ENCODE assay signal across 9 cellular contexts in the genomic region with DNA sequence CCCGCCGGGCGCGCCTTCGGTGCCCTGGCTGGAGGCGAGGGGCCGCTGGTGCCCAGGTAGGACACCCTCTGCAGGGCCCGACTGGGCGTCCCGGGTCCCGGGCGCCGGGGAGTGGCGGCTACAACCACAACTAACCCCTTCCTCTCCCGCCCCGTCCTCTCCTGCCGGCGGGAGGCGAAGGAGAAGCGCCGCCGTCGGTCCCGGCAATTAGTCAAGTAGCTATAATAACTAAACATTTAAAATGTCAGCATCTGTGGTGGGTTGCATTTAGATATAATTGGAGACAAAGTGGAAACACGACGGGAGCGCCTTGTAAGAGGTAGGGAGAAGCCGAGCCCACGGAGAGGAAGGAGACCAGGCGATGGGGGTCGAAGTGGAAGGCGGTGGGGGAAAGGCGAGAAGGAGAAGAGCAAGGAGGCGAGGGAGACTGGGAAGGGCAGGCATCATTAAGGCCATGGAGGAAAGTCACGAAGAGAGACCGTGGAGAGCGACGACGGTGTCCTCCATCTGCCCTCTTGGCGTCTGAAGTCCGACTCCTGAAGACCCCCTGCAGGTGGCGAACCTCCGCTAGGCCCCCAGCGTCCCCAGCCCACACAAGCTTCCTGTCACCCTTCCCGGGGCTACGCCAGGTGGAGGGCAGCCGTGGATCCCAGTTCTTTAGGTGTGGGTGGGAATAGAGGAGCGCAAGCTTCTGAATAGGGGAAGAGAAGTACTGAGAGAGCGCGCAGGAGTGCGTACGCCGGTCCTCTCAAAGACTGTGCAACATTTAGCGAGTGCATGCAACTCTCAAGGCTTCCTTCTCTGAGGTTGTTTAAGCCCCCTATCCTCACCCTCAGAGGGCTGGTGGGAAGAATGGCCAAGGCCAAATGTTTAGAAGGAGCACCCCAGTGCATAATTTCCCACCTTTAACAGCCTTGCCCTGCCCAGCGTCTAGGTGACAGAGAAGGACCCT. TPM values are rescaled to one million over a fixed set of nuclear protein-coding genes. Genes with fewer than 3 reads are reported as not detected.
A peak's percentile ranks its signal among the peaks of the same experiment; 100 is the strongest.
DNase-seq lines count a peak whose midpoint lies in the region; ATAC-seq, FAIRE-seq and TF ChIP-seq lines count a peak whose summit lies in the region.
"Had no signal": no experiment of that assay in that cellular context is flagged by ENCODE, and none has a peak within 500 bp of the region (broad histone marks: within the 10 kb centered on the region; RNA-seq: fewer than 3 reads in every experiment).

No MANE protein-coding gene starts in this region.

- H3K27me3 ChIP-seq in SJSA1 (replicated peaks) (peaks cover 9% of the 10 kb centered on the region), endothelial cell of umbilical vein (ENCODE audit: control insufficient read depth in 2 of 2, insufficient read depth in 2 of 2, low read length in 2 of 2) (peaks cover 48 to 57% of the 10 kb centered on the region in 2 experiments), psoas muscle (ENCODE audit: insufficient read depth in 3 of 3, low read length in 2 of 3) (peaks cover 0 to 53% (median 14%) of the 10 kb centered on the region in 3 donors)

- intact Hi-C loops in endothelial cell of umbilical vein (cut with micrococcal nuclease), result no loop called here
- intact Hi-C loops in psoas muscle (cut with DNase I), result loop anchor here in 1 of 2 donors (10.0 kb wide), 1 partner anchor 103 kb away; no protein-coding TSS in a partner anchor

- CTCF ChIA-PET in endothelial cell of umbilical vein (lab: Charles Lee), result interaction anchor here (0.9 to 1.6 kb wide), 3 partner anchors 26 to 73 kb away, joined by 3 to 4 read pairs (median 3); no protein-coding TSS in a partner anchor

- DNase-seq in ELF-1 (ENCODE audit: low read depth, low spot score) (peak; percentile 44), SJSA1 (ENCODE audit: low read depth in 1 of 2, low spot score in 2 of 2) (no peak), endothelial cell of umbilical vein (ENCODE audit: low read depth, low spot score) (no peak), psoas muscle (no peak), NCI-H187 (lab: John Stamatoyannopoulos, UW) (no peak), SHP77 (lab: John Stamatoyannopoulos, UW) (no peak)
- DNase-seq: activated gamma-delta T cell treated with Interleukin-2 at 50 U/mL for 16 hours had no signal

- H3K4me1 ChIP-seq in SJSA1 (replicated peaks) (peaks cover 40% of the 10 kb centered on the region), endothelial cell of umbilical vein (ENCODE audit: control insufficient read depth, extremely low read depth, insufficient read depth, low read length) (peaks cover 5% of the 10 kb centered on the region), psoas muscle (peaks cover 10% of the 10 kb centered on the region)

- WGBS in psoas muscle, 3 donors, result 4 to 6% (median 5%) methylated on average over 46 to 55 of the region's 55 CpGs

- BruUV-seq in endothelial cell of umbilical vein (replicated peaks; lab: Mats Ljungman, UMichigan), result no TSS peak

- H3K9me3 ChIP-seq in SJSA1 (replicated peaks) (no peaks in the 10 kb centered on the region), endothelial cell of umbilical vein (replicated peaks; ENCODE audit: control insufficient read depth, insufficient read depth, low read length) (no peaks in the 10 kb centered on the region), psoas muscle (no peaks in the 10 kb centered on the region)

- POLR2A ChIA-PET in endothelial cell of umbilical vein (lab: Charles Lee), result no interaction called here

- H3K79me2 ChIP-seq in endothelial cell of umbilical vein (ENCODE audit: control insufficient read depth, insufficient read depth, low read length), result no peaks in the 10 kb centered on the region

- no peaks in the 10 kb centered on the region for H3K9me1 ChIP-seq in endothelial cell of umbilical vein (replicated peaks; ENCODE audit: control insufficient read depth, extremely low read depth, insufficient read depth, low read length)

- H2AFZ ChIP-seq in endothelial cell of umbilical vein (ENCODE audit: low read depth, low read length), result no peak overlapping the region

- H3K27ac ChIP-seq in SJSA1, result no peak overlapping the region
- H3K27ac ChIP-seq in endothelial cell of umbilical vein (ENCODE audit: insufficient read depth, low read depth, low read length), result no peak overlapping the region
- H3K27ac ChIP-seq in psoas muscle, result no peak overlapping the region

- H3K36me3 ChIP-seq in SJSA1, result no peaks in the 10 kb centered on the region
- H3K36me3 ChIP-seq in endothelial cell of umbilical vein (ENCODE audit: control insufficient read depth in 2 of 2, extremely low read depth in 1 of 2, insufficient read depth in 2 of 2, low read length in 2 of 2), result no peaks in the 10 kb centered on the region
- no peaks in the 10 kb centered on the region for H3K36me3 ChIP-seq in psoas muscle (ENCODE audit: insufficient read depth in 1 of 2, low read depth in 1 of 2)

- no peak overlapping the region for H3K9ac ChIP-seq in endothelial cell of umbilical vein (replicated peaks; ENCODE audit: extremely low read depth, insufficient read depth, low read length)

- ATAC-seq in psoas muscle, result no peak
- ATAC-seq in HG02623 (IDR thresholded peaks at IDR 0.05; ENCODE audit: unreplicated experiment), result no peak
- ATAC-seq: Right ventricle myocardium inferior had no signal

- no peaks in the 10 kb centered on the region for H4K20me1 ChIP-seq in endothelial cell of umbilical vein (replicated peaks; ENCODE audit: control insufficient read depth, extremely low read depth, insufficient read depth, low read length)

- TF ChIP-seq POLR2A in endothelial cell of umbilical vein (IDR thresholded peaks at IDR 0.05; ENCODE audit: low read depth, low read length), result no peak

- peak overlapping the region; percentile 53 for H3K4me3 ChIP-seq in SJSA1
- no peak overlapping the region for H3K4me3 ChIP-seq in endothelial cell of umbilical vein (replicated peaks in 1 of 3; ENCODE audit: insufficient read depth in 1 of 3, low read depth in 1 of 3, low read length in 3 of 3)
- H3K4me3 ChIP-seq in psoas muscle, result peak overlapping the region; percentile 78

- dilution Hi-C loops in endothelial cell of umbilical vein (cut with MboI; ENCODE audit: extremely low pct_ligation_motif_present, low sequenced_read_pairs), result loop anchor here (25.0 kb wide), 1 partner anchor 105 kb away; no protein-coding TSS in a partner anchor

- FAIRE-seq in endothelial cell of umbilical vein (lab: Jason Lieb, UNC), result no peak

- no peak overlapping the region for H3K4me2 ChIP-seq in endothelial cell of umbilical vein (ENCODE audit: insufficient read depth, low read length)

- no peak for TF ChIP-seq CTCF in endothelial cell of umbilical vein (IDR thresholded peaks at IDR 0.05; ENCODE audit: extremely low read depth in 1 of 2, insufficient read depth in 1 of 2, low read depth in 1 of 2, low read length in 2 of 2)
- TF ChIP-seq CTCF in psoas muscle (IDR thresholded peaks at IDR 0.05), result no peak

TF ChIP-seq in endothelial cell of umbilical vein, 7 proteins besides CTCF, POLR2A, EP300 and RAD21:
- TF ChIP-seq, protein P1, sequence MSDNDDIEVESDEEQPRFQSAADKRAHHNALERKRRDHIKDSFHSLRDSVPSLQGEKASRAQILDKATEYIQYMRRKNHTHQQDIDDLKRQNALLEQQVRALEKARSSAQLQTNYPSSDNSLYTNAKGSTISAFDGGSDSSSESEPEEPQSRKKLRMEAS (IDR thresholded peaks at IDR 0.05; ENCODE audit: insufficient read depth, insufficient read length), result no peak
- peak; percentile 77 for TF ChIP-seq EZH2 (IDR thresholded peaks at IDR 0.05; ENCODE audit: borderline replicate concordance, low read depth, low read length, severe bottlenecking)

RNA-seq across cellular contexts. Expression of a gene that starts 1.6 kb away (rescaled TPM):
- 7.8 and 7.9 TPM in 2 replicates for total RNA-seq in SJSA1 (2014; rRNA removed; shearing (Covaris generic))
- total RNA-seq in endothelial cell of umbilical vein, result 1.0 and 2.5 TPM in 2 replicates
- polyA plus RNA-seq in endothelial cell of umbilical vein, result 1.3 and 1.6 TPM in 2 replicates
- polyA plus RNA-seq in endothelial cell of umbilical vein (2011; cell fraction: cytosol; rRNA removed), result 0.99 and 1.2 TPM in 2 replicates
- polyA plus RNA-seq in endothelial cell of umbilical vein (2011; cell fraction: nucleus; rRNA removed), result 1.9 and 2.7 TPM in 2 replicates
- polyA plus RNA-seq in endothelial cell of umbilical vein (2012), result 1.6 and 1.7 TPM in 2 replicates
- polyA minus RNA-seq in endothelial cell of umbilical vein, result 2.0 and 2.1 TPM in 2 replicates
- polyA minus RNA-seq in endothelial cell of umbilical vein (2011; cell fraction: cytosol; rRNA and poly(A)+ RNA removed), result not detected
- polyA minus RNA-seq in endothelial cell of umbilical vein (2011; cell fraction: nucleus; rRNA and poly(A)+ RNA removed), result 1.4 TPM in 1 of 2 replicates, not detected in the other
- total RNA-seq in psoas muscle, result 1 to 10 TPM in 3 of 4 donors, under 1 TPM in 1; 0.46 to 1.9 (median 1.3) TPM
- polyA plus RNA-seq in psoas muscle, result 1 to 10 TPM in 1 of 3 donors, under 1 TPM in 2; 0.39 to 1.8 (median 0.42) TPM

Comparison
In these comparisons a context has a peak if more than half of its experiments do, and no peak if none do; other contexts are left out.
1. H3K4me3 ChIP-seq: peak in SJSA1 (single experiment) and psoas muscle (single experiment); none in endothelial cell of umbilical vein (0 of 3).